In genomic region chr14:77457522-77458248, GRCh38 we compare ENCODE assay signal across 8 cellular contexts. TPM values are rescaled to one million over a fixed set of nuclear protein-coding genes. Genes with fewer than 3 reads are reported as not detected.
DNase-seq lines count a peak whose midpoint lies in the region; ATAC-seq and TF ChIP-seq lines count a peak whose summit lies in the region.

Gene AHSA1 (plus strand): TSS chr14:77458093. CDS start chr14:77458190, 97 bp downstream.
Gene VIPAS39 (minus strand): TSS chr14:77457601. CDS start chr14:77454102, 3,499 bp downstream.

- peaks cover 21% of the 10 kb centered on the region for H3K4me1 ChIP-seq in adipocyte (ENCODE audit: control insufficient read depth, insufficient read depth, low read length)
- H3K4me1 ChIP-seq in trophoblast cell (ENCODE audit: control insufficient read depth in 1 of 2, insufficient read depth in 2 of 2, low read length in 2 of 2) = no peaks in the 10 kb centered on the region
- peaks cover 14 to 30% (median 21%) of the 10 kb centered on the region in 4 donors for H3K4me1 ChIP-seq in transverse colon

- H3K27me3 ChIP-seq in adipocyte (replicated peaks; ENCODE audit: control insufficient read depth, insufficient read depth, low read length) (no peaks in the 10 kb centered on the region), trophoblast cell (ENCODE audit: insufficient read depth, low read length) (no peaks in the 10 kb centered on the region), transverse colon (no peaks in the 10 kb centered on the region)

- no peak within 1 kb of the TSS for H3K23ac ChIP-seq in trophoblast cell (ENCODE audit: low read length)

- peak within 1 kb of the TSS; percentile 72 for H4K8ac ChIP-seq in trophoblast cell (ENCODE audit: low read depth, low read length)

- no peaks in the 10 kb centered on the region for H3K9me3 ChIP-seq in adipocyte (ENCODE audit: control insufficient read depth, low read length)
- H3K9me3 ChIP-seq in trophoblast cell (ENCODE audit: insufficient read depth, low read depth, low read length) = no peaks in the 10 kb centered on the region
- no peaks in the 10 kb centered on the region for H3K9me3 ChIP-seq in transverse colon

- in situ Hi-C loops in transverse colon (cut with MboI; ENCODE audit: low pct_ligation_motif_present in 1 of 4, low pct_unique_long_range_greater_than_20kb in 1 of 4, low sequenced_read_pairs in 3 of 4) = loop anchor here in 1 of 4 donors (10.0 kb wide), 2 partner anchors 133 to 257 kb away; partner anchors contain the start of genes GSTZ1 and POMT2

- peaks cover 9% of the 10 kb centered on the region for H3K79me1 ChIP-seq in trophoblast cell (ENCODE audit: low read length)

- H2AK5ac ChIP-seq in trophoblast cell (ENCODE audit: low read length) = peak within 1 kb of the TSS; percentile 16

- H3K27ac ChIP-seq in trophoblast cell (ENCODE audit: low read depth, low read length) = peak within 1 kb of the TSS; percentile 67
- H3K27ac ChIP-seq in transverse colon = peak within 1 kb of the TSS; percentile 88 to 94 (median 91)

- peak within 1 kb of the TSS; percentile 27 for H2BK120ac ChIP-seq in trophoblast cell (ENCODE audit: insufficient read depth, low read length, poor library complexity)

- ATAC-seq in HG02798 (IDR thresholded peaks at IDR 0.05; ENCODE audit: poor library complexity, unreplicated experiment) = peak; percentile 93

- WGBS in trophoblast cell (ENCODE audit: extremely low coverage, insufficient coverage, insufficient read length) = no CpG with 5 or more reads among the region's 50 CpGs
- WGBS in transverse colon (ENCODE audit: low coverage in 1 of 2), 2 donors = 0% methylated on average over 2 to 50 of the region's 50 CpGs

- TF ChIP-seq POLR2A in transverse colon (IDR thresholded peaks at IDR 0.05) = peak; percentile 57

- H4K91ac ChIP-seq in trophoblast cell (ENCODE audit: low read depth, low read length) = peak within 1 kb of the TSS; percentile 64

- H3K14ac ChIP-seq in trophoblast cell (ENCODE audit: low read length) = peak within 1 kb of the TSS; percentile 75

- no peak for TF ChIP-seq CTCF in GM12875 (IDR thresholded peaks at IDR 0.05; ENCODE audit: borderline replicate concordance, insufficient read depth, low read depth, low read length)
- TF ChIP-seq CTCF in transverse colon (IDR thresholded peaks at IDR 0.05) = no peak

- H2BK12ac ChIP-seq in trophoblast cell (ENCODE audit: low read length) = no peak within 1 kb of the TSS

- peak within 1 kb of the TSS; percentile 71 for H3K18ac ChIP-seq in trophoblast cell (ENCODE audit: low read length)

- no peak for TF ChIP-seq EP300 in transverse colon (IDR thresholded peaks at IDR 0.05; ENCODE audit: low read depth)

- H3K4ac ChIP-seq in trophoblast cell (ENCODE audit: low read depth, low read length) = peak within 1 kb of the TSS; percentile 46

- peak within 1 kb of the TSS; percentile 90 for H3K4me2 ChIP-seq in trophoblast cell (ENCODE audit: low read length)

- H3K36me3 ChIP-seq in adipocyte (ENCODE audit: control insufficient read depth, insufficient read depth, low read length, severe bottlenecking) (peaks cover 35% of the 10 kb centered on the region), trophoblast cell (ENCODE audit: control insufficient read depth in 1 of 2, insufficient read depth in 2 of 2, low read length in 2 of 2) (peaks cover 12 to 32% of the 10 kb centered on the region in 2 experiments), transverse colon (peaks cover 0 to 34% (median 10%) of the 10 kb centered on the region in 4 donors)

- H2AFZ ChIP-seq in trophoblast cell (ENCODE audit: insufficient read depth, low read length, poor library complexity) = peak within 1 kb of the TSS; percentile 50

- H3K9ac ChIP-seq in adipocyte (ENCODE audit: low read length) = peak within 1 kb of the TSS; percentile 99
- H3K9ac ChIP-seq in trophoblast cell (ENCODE audit: low read length) = peak within 1 kb of the TSS; percentile 96

- H3K79me2 ChIP-seq in trophoblast cell (ENCODE audit: control insufficient read depth, insufficient read depth, low read length, poor library complexity) = peaks cover 8% of the 10 kb centered on the region

- H2BK5ac ChIP-seq in trophoblast cell (ENCODE audit: low read depth, low read length, poor library complexity) = peak within 1 kb of the TSS; percentile 73

- peak within 1 kb of the TSS; percentile 85 for H3K4me3 ChIP-seq in GM12875 (ENCODE audit: low read depth, low read length)
- peak within 1 kb of the TSS; percentile 100 for H3K4me3 ChIP-seq in adipocyte (ENCODE audit: low read length)
- H3K4me3 ChIP-seq in trophoblast cell (ENCODE audit: low read depth, low read length) = peak within 1 kb of the TSS; percentile 94
- H3K4me3 ChIP-seq in transverse colon = peak within 1 kb of the TSS; percentile 62 to 88 (median 72)

- DNase-seq in NCI-H1436 (lab: John Stamatoyannopoulos, UW) (peak; percentile 97), T follicular helper cell (ENCODE audit: low read depth) (peak; percentile 92), adipocyte (ENCODE audit: low read depth) (peak; percentile 100), cardiac septum (ENCODE audit: low spot score) (peak; percentile 98), trophoblast cell (peak; percentile 98), transverse colon (peak; percentile 96)

- intact Hi-C loops in cardiac septum (cut with DNase I) = loop anchor here (2.0 to 5.0 kb wide), 3 partner anchors 90 to 250 kb away; partner anchors contain the start of genes ALKBH1, GSTZ1, POMT2 and SLIRP
- intact Hi-C loops in transverse colon (cut with DNase I; ENCODE audit: low total_unique reads) = no loop called here

- peak within 1 kb of the TSS; percentile 26 for H4K12ac ChIP-seq in trophoblast cell (ENCODE audit: low read depth, low read length)

RNA-seq across cellular contexts. Expression of gene AHSA1, which starts in this region (rescaled TPM):
- total RNA-seq in cardiac septum (138 TPM), transverse colon (100 to 1,000 TPM in 1 of 4 donors, 10 to 100 TPM in 3; 66.6 to 101 (median 87.5) TPM)
- 98.3 and 100 TPM in 2 replicates for polyA plus RNA-seq in trophoblast cell (2013)

RNA-seq across cellular contexts. Expression of gene VIPAS39, which starts in this region (rescaled TPM):
- 12.5 TPM for total RNA-seq in cardiac septum
- polyA plus RNA-seq in trophoblast cell (2013) = 18.6 and 19.9 TPM in 2 replicates
- total RNA-seq in transverse colon = 10 to 100 TPM in 3 of 4 donors, 1 to 10 TPM in 1; 8.0 to 21.6 (median 18.0) TPM

Comparison
In these comparisons a context has a peak if more than half of its experiments do, and no peak if none do; other contexts are left out.
1. Peak in every context shown above with its lines: DNase-seq, ATAC-seq, H3K4me3 ChIP-seq and H3K27ac ChIP-seq.